ENCODE assay signal across 12 cellular contexts in the genomic region with DNA sequence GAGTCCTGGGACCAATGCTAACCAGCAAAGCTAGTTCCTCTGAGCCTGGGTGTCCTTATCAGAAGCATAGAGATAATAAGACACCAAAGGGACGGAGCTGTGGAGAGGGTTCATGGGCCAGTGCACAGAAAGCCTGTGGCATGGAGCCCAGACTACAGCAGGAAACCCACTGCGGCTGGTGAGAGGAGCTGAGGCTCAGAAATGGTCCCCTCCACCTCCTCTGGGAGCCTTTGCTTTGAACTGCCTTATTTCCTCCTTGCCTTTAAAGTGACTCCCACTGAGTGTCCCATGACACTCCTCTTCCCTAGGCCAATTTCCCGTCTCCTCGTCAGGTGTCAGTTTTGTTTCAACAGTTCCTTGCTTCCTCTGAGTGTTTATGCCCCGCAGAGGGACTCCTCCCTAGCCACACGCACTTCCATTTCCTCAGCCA. TPM values are rescaled to one million over a fixed set of nuclear protein-coding genes. Genes with fewer than 3 reads are reported as not detected.
A peak's percentile ranks its signal among the peaks of the same experiment; 100 is the strongest.
DNase-seq lines count a peak whose midpoint lies in the region; ATAC-seq and TF ChIP-seq lines count a peak whose summit lies in the region.
"Had no signal": no experiment of that assay in that cellular context is flagged by ENCODE, and none has a peak within 500 bp of the region (broad histone marks: within the 10 kb centered on the region; RNA-seq: fewer than 3 reads in every experiment).

No MANE protein-coding gene starts in this region.

- ATAC-seq in right lobe of liver = peak in 2 of 4 donors; percentile 2 to 5
- ATAC-seq: activated T-helper 17 cell treated with anti-CD3 and anti-CD28 coated beads, Interleukin-2, amount 50 U/mL, for 72 hours had no signal

- DNase-seq in LoVo (ENCODE audit: low spot score) = peak; percentile 26
- DNase-seq in dorsolateral prefrontal cortex = peak in 1 of 10 donors; percentile 34
- DNase-seq in right lobe of liver = no peak
- no peak for DNase-seq in suprapubic skin (ENCODE audit: low spot score in 2 of 2)
- DNase-seq in AG08396 (ENCODE audit: low spot score) = no peak
- no peak for DNase-seq in SKM-1 treated with dmso at 0.1 percent for 144 hours (lab: John Stamatoyannopoulos, UW; ENCODE audit: unreplicated experiment)
- DNase-seq in NCI-H1417 (lab: John Stamatoyannopoulos, UW) = no peak
- DNase-seq: Karpas-422, NCI-H2107, SW 1271 had no signal

- WGBS in right lobe of liver (ENCODE audit: insufficient coverage, low coverage, low lambda C conversion rate, missing lambda C conversion rate) = 10% methylated on average over 6 of the region's 6 CpGs
- 68% methylated on average over 6 of the region's 6 CpGs for WGBS in suprapubic skin

- TF ChIP-seq POLR2A in right lobe of liver (IDR thresholded peaks at IDR 0.05) (peak; percentile 8), suprapubic skin (IDR thresholded peaks at IDR 0.05) (no peak)

- no peaks in the 10 kb centered on the region for H3K9me3 ChIP-seq in right lobe of liver
- H3K9me3 ChIP-seq in suprapubic skin = no peaks in the 10 kb centered on the region

- peak overlapping the region in 6 of 59 donors; percentile 13 to 42 (median 20) for H3K4me3 ChIP-seq in dorsolateral prefrontal cortex
- peak overlapping the region; percentile 47 to 73 (median 64) for H3K4me3 ChIP-seq in right lobe of liver
- no peak overlapping the region for H3K4me3 ChIP-seq in suprapubic skin

- TF ChIP-seq EP300 in suprapubic skin (IDR thresholded peaks at IDR 0.05) = no peak

- H3K27me3 ChIP-seq in dorsolateral prefrontal cortex = peaks cover 0 to 2% (median 0%) of the 10 kb centered on the region in 45 donors
- H3K27me3 ChIP-seq in right lobe of liver = no peaks in the 10 kb centered on the region
- H3K27me3 ChIP-seq in suprapubic skin = no peaks in the 10 kb centered on the region

- TF ChIP-seq CTCF in dorsolateral prefrontal cortex (IDR thresholded peaks at IDR 0.05 in 54 of 56, conservative IDR thresholded peaks at IDR 0.05 in 2 of 56; ENCODE audit: low read depth in 1 of 56, partially characterized antibody in 56 of 56) (no peak), right lobe of liver (IDR thresholded peaks at IDR 0.05) (no peak), suprapubic skin (IDR thresholded peaks at IDR 0.05) (no peak)

- H3K4me1 ChIP-seq in right lobe of liver (peaks cover 0 to 79% (median 39%) of the 10 kb centered on the region in 4 donors), suprapubic skin (peaks cover 7% of the 10 kb centered on the region)

- H3K36me3 ChIP-seq in right lobe of liver (peaks cover 0 to 5% (median 0%) of the 10 kb centered on the region in 4 donors), suprapubic skin (peaks cover 4% of the 10 kb centered on the region)

- intact Hi-C loops in dorsolateral prefrontal cortex (cut with DNase I) = no loop called here
- intact Hi-C loops in right lobe of liver (cut with DNase I) = no loop called here

- H3K27ac ChIP-seq in dorsolateral prefrontal cortex (peak overlapping the region in 39 of 59 donors; percentile 16 to 81 (median 67)), right lobe of liver (peak overlapping the region; percentile 87 to 97 (median 96)), suprapubic skin (peak overlapping the region; percentile 27)

RNA-seq across cellular contexts. Expression of a gene that starts 9.4 kb away (rescaled TPM):
- total RNA-seq in dorsolateral prefrontal cortex = 100 to 1,000 TPM in 26 of 120 experiments, 10 to 100 TPM in 94; 29.6 to 176 (median 79.8) TPM
- total RNA-seq in right lobe of liver = 100 to 1,000 TPM; 145 to 316 (median 199) TPM
- total RNA-seq in suprapubic skin = 1 to 10 TPM; 6.1 to 9.7 (median 7.1) TPM
- total RNA-seq: mesothelial cell of epicardium had no signal

Comparison
In these comparisons a context has a peak if more than half of its experiments do, and no peak if none do; other contexts are left out.
1. H3K27ac ChIP-seq: peak in every context shown above with its lines; median percentile 96 in right lobe of liver; 67 in dorsolateral prefrontal cortex; 27 in suprapubic skin.